In genomic region chr3:19384868-19385267, GRCh38 we compare ENCODE assay signal across 1 cellular context.
TF ChIP-seq lines count a peak whose summit lies in the region.

No MANE protein-coding gene starts in this region.

TF ChIP-seq in GM12878, 131 proteins besides CTCF, POLR2A, EP300 and RAD21 (continued from another document):
- no peak for TF ChIP-seq CUX1 (IDR thresholded peaks at IDR 0.05; ENCODE audit: insufficient replicate concordance, low read depth, low read length)
- TF ChIP-seq FOS (IDR thresholded peaks at IDR 0.05; ENCODE audit: borderline replicate concordance, extremely low read depth, insufficient read length), result no peak
- TF ChIP-seq NFIC (IDR thresholded peaks at IDR 0.05; ENCODE audit: low read depth, low read length), result peak; percentile 57
- no peak for TF ChIP-seq KLF5 (IDR thresholded peaks at IDR 0.05; ENCODE audit: partially characterized antibody)
- TF ChIP-seq CHD1 (IDR thresholded peaks at IDR 0.05; ENCODE audit: low read depth, low read length), result no peak
- peak; percentile 75; the same call in 1 of the 2 replicates for TF ChIP-seq MEF2A (IDR thresholded peaks at IDR 0.05; ENCODE audit: insufficient read depth, low read depth, low read length)
- TF ChIP-seq RFX5 (IDR thresholded peaks at IDR 0.05; ENCODE audit: low read depth, low read length), result no peak
- no peak for TF ChIP-seq MAX (IDR thresholded peaks at IDR 0.05; ENCODE audit: low read depth, low read length)
- TF ChIP-seq TCF12 (IDR thresholded peaks at IDR 0.05; ENCODE audit: low read depth, low read length), result no peak
- TF ChIP-seq EGR1 (IDR thresholded peaks at IDR 0.05; ENCODE audit: borderline replicate concordance in 1 of 2, low read depth in 2 of 2, low read length in 2 of 2), result no peak
- no peak for TF ChIP-seq TARDBP (IDR thresholded peaks at IDR 0.05; ENCODE audit: borderline replicate concordance)
- TF ChIP-seq ATF2 (IDR thresholded peaks at IDR 0.05; ENCODE audit: low read length), result 0 out of 2 replicates have a peak, but pooled peaks have one; percentile 33
- TF ChIP-seq ETV6 (conservative IDR thresholded peaks at IDR 0.05 in 1 of 2, IDR thresholded peaks at IDR 0.05 in 1 of 2; ENCODE audit: borderline replicate concordance in 1 of 2, low read depth in 1 of 2), result no peak
- no peak for TF ChIP-seq CREB1 (IDR thresholded peaks at IDR 0.05; ENCODE audit: low read depth)
- TF ChIP-seq RUNX3 (IDR thresholded peaks at IDR 0.05; ENCODE audit: low read length), result peak; percentile 48
- TF ChIP-seq BACH1 (IDR thresholded peaks at IDR 0.05; ENCODE audit: borderline replicate concordance), result no peak
- TF ChIP-seq RELB (IDR thresholded peaks at IDR 0.05; ENCODE audit: low read depth), result no peak
- TF ChIP-seq ZNF687 (IDR thresholded peaks at IDR 0.05), result no peak
- no peak for TF ChIP-seq PRDM15 (CRISPR knock-in tag; IDR thresholded peaks at IDR 0.05)
- no peak for TF ChIP-seq RELA (IDR thresholded peaks at IDR 0.05; ENCODE audit: borderline replicate concordance, partially characterized antibody)
